16 cellular contexts compared by ENCODE assay signal in the genomic region with DNA sequence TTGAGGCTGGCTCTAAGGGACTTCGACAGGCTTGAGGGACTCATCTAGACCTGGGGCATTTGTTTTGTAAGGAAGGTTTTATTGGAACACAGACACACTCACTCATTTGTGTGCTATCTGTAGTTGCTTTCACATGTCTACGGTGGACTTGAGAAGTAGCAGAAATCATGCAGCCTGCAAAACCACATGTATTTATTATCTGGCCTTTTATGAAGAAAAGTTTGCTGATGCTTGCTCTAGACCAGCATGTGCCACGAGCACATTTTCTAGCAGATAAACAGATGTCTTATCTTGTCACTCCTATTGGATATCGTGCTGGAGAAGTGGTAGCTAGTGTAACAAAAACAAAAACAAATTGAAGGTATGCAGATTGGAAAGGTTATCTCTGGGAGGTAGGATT. TPM values are rescaled to one million over a fixed set of nuclear protein-coding genes. Genes with fewer than 3 reads are reported as not detected.
DNase-seq lines count a peak whose midpoint lies in the region; ATAC-seq lines count a peak whose summit lies in the region.
"Had no signal": no experiment of that assay in that cellular context is flagged by ENCODE, and none has a peak within 500 bp of the region (broad histone marks: within the 10 kb centered on the region; RNA-seq: fewer than 3 reads in every experiment).

No MANE protein-coding gene starts in this region.

- POLR2A ChIA-PET in activated CD4-positive, alpha-beta memory T cell treated with anti-CD3 and anti-CD28 coated beads, Interleukin-2, amount 10 ng/mL, durations not matched to agents 7 days and 5 days (lab: Charles Lee): interaction anchor here (1.0 to 6.9 kb wide), 4 partner anchors 8 to 121 kb away, joined by 3 to 148 read pairs (median 5); partner anchors contain the start of gene UPP1

- H3K4me3 Mint-ChIP-seq in activated naive CD4-positive, alpha-beta T cell treated with anti-CD3 and anti-CD28 coated beads for 36 hours: no peak overlapping the region
- H3K4me3 Mint-ChIP-seq in activated CD4-positive, alpha-beta memory T cell treated with anti-CD3 and anti-CD28 coated beads, Interleukin-2, amount 10 ng/mL, durations not matched to agents 7 days and 5 days: peak overlapping the region; percentile 68
- peak overlapping the region; percentile 59 to 77 for H3K4me3 Mint-ChIP-seq in effector memory CD8-positive, alpha-beta T cell
- no peak overlapping the region for H3K4me3 Mint-ChIP-seq in stimulated activated naive CD8-positive, alpha-beta T cell treated with anti-CD3 and anti-CD28 coated beads, Interleukin-15, amount 100 ng/mL, for 72 hours
- H3K4me3 Mint-ChIP-seq: neural crest cell had no signal

- peak overlapping the region; percentile 91 for H3K27ac Mint-ChIP-seq in activated naive CD4-positive, alpha-beta T cell treated with anti-CD3 and anti-CD28 coated beads for 36 hours
- peak overlapping the region; percentile 96 for H3K27ac Mint-ChIP-seq in activated CD4-positive, alpha-beta memory T cell treated with anti-CD3 and anti-CD28 coated beads, Interleukin-2, amount 10 ng/mL, durations not matched to agents 7 days and 5 days
- peak overlapping the region; percentile 94 to 96 for H3K27ac Mint-ChIP-seq in effector memory CD8-positive, alpha-beta T cell
- peak overlapping the region; percentile 72 to 91 for H3K27ac Mint-ChIP-seq in stimulated activated naive CD8-positive, alpha-beta T cell treated with anti-CD3 and anti-CD28 coated beads, Interleukin-15, amount 100 ng/mL, for 72 hours

- intact Hi-C loops in activated naive CD4-positive, alpha-beta T cell treated with anti-CD3 and anti-CD28 coated beads for 36 hours (cut with micrococcal nuclease): no loop called here
- intact Hi-C loops in posterior vena cava (cut with DNase I): no loop called here

- no peaks in the 10 kb centered on the region for H3K27me3 Mint-ChIP-seq in activated naive CD4-positive, alpha-beta T cell treated with anti-CD3 and anti-CD28 coated beads for 36 hours (ENCODE audit: low read depth)
- no peaks in the 10 kb centered on the region for H3K27me3 Mint-ChIP-seq in activated CD4-positive, alpha-beta memory T cell treated with anti-CD3 and anti-CD28 coated beads, Interleukin-2, amount 10 ng/mL, durations not matched to agents 7 days and 5 days
- H3K27me3 Mint-ChIP-seq in effector memory CD8-positive, alpha-beta T cell: no peaks in the 10 kb centered on the region
- H3K27me3 Mint-ChIP-seq in stimulated activated naive CD8-positive, alpha-beta T cell treated with anti-CD3 and anti-CD28 coated beads, Interleukin-15, amount 100 ng/mL, for 72 hours: no peaks in the 10 kb centered on the region

- peaks cover 61% of the 10 kb centered on the region for H3K4me1 Mint-ChIP-seq in activated naive CD4-positive, alpha-beta T cell treated with anti-CD3 and anti-CD28 coated beads for 36 hours (ENCODE audit: low read depth)
- H3K4me1 Mint-ChIP-seq in activated CD4-positive, alpha-beta memory T cell treated with anti-CD3 and anti-CD28 coated beads, Interleukin-2, amount 10 ng/mL, durations not matched to agents 7 days and 5 days: peaks cover 73% of the 10 kb centered on the region
- peaks cover 64 to 74% of the 10 kb centered on the region in 2 donors for H3K4me1 Mint-ChIP-seq in effector memory CD8-positive, alpha-beta T cell (ENCODE audit: low read depth in 2 of 2)
- H3K4me1 Mint-ChIP-seq in stimulated activated naive CD8-positive, alpha-beta T cell treated with anti-CD3 and anti-CD28 coated beads, Interleukin-15, amount 100 ng/mL, for 72 hours: peaks cover 58% of the 10 kb centered on the region

- CTCF ChIA-PET in activated naive CD4-positive, alpha-beta T cell treated with anti-CD3 and anti-CD28 coated beads for 36 hours (lab: Charles Lee): interaction anchor here (1.6 kb wide), 1 partner anchor 11 kb away, joined by 9 read pairs; no protein-coding TSS in a partner anchor
- CTCF ChIA-PET in activated CD4-positive, alpha-beta memory T cell treated with anti-CD3 and anti-CD28 coated beads, Interleukin-2, amount 10 ng/mL, durations not matched to agents 7 days and 5 days (lab: Charles Lee): interaction anchor here (1.1 to 2.5 kb wide), 3 partner anchors 10 to 107 kb away, joined by 4 to 9 read pairs (median 5); no protein-coding TSS in a partner anchor

- no peak for DNase-seq in activated naive CD4-positive, alpha-beta T cell treated with anti-CD3 and anti-CD28 coated beads for 36 hours
- no peak for DNase-seq in activated naive CD4-positive, alpha-beta T cell (lab: John Stamatoyannopoulos, UW)
- DNase-seq in activated CD4-positive, alpha-beta memory T cell treated with anti-CD3 and anti-CD28 coated beads, Interleukin-2, amount 10 ng/mL, durations not matched to agents 7 days and 5 days: no peak
- no peak for DNase-seq in effector memory CD8-positive, alpha-beta T cell
- DNase-seq in stimulated activated naive CD8-positive, alpha-beta T cell treated with anti-CD3 and anti-CD28 coated beads, Interleukin-15, amount 100 ng/mL, for 72 hours: no peak
- DNase-seq in NCI-H2029 treated with DMSO at 0.1 percent for 48 hours (lab: John Stamatoyannopoulos, UW) (no peak), DMS 273 treated with DMSO at 0.1 percent for 48 hours (lab: John Stamatoyannopoulos, UW) (no peak), posterior vena cava (ENCODE audit: low spot score) (no peak)
- DNase-seq: activated CD4-positive, alpha-beta T cell treated with anti-CD3 and anti-CD28 coated beads for 48 hours; colonic mucosa; COR-L47; Kasumi-1; NCI-H1092 treated with DMSO at 0.1 percent for 48 hours; NCI-H526; tibial artery had no signal

- H3K9me3 Mint-ChIP-seq in activated naive CD4-positive, alpha-beta T cell treated with anti-CD3 and anti-CD28 coated beads for 36 hours: no peaks in the 10 kb centered on the region
- H3K9me3 Mint-ChIP-seq in activated CD4-positive, alpha-beta memory T cell treated with anti-CD3 and anti-CD28 coated beads, Interleukin-2, amount 10 ng/mL, durations not matched to agents 7 days and 5 days: no peaks in the 10 kb centered on the region
- no peaks in the 10 kb centered on the region for H3K9me3 Mint-ChIP-seq in effector memory CD8-positive, alpha-beta T cell
- no peaks in the 10 kb centered on the region for H3K9me3 Mint-ChIP-seq in stimulated activated naive CD8-positive, alpha-beta T cell treated with anti-CD3 and anti-CD28 coated beads, Interleukin-15, amount 100 ng/mL, for 72 hours
- H3K9me3 Mint-ChIP-seq: neural crest cell had no signal

- peaks cover 52% of the 10 kb centered on the region for H3K36me3 Mint-ChIP-seq in activated naive CD4-positive, alpha-beta T cell treated with anti-CD3 and anti-CD28 coated beads for 36 hours (ENCODE audit: low read depth)
- H3K36me3 Mint-ChIP-seq in activated CD4-positive, alpha-beta memory T cell treated with anti-CD3 and anti-CD28 coated beads, Interleukin-2, amount 10 ng/mL, durations not matched to agents 7 days and 5 days (ENCODE audit: low read depth): peaks cover 85% of the 10 kb centered on the region
- peaks cover 88% of the 10 kb centered on the region for H3K36me3 Mint-ChIP-seq in effector memory CD8-positive, alpha-beta T cell (ENCODE audit: insufficient read depth)

- ATAC-seq in effector memory CD8-positive, alpha-beta T cell (replicated peaks): no peak
- ATAC-seq in stimulated activated naive CD8-positive, alpha-beta T cell treated with anti-CD3 and anti-CD28 coated beads, Interleukin-15, amount 100 ng/mL, for 72 hours: no peak

RNA-seq across cellular contexts. Expression of gene UPP1, which starts 9.8 kb away (rescaled TPM):
- total RNA-seq in activated naive CD4-positive, alpha-beta T cell treated with anti-CD3 and anti-CD28 coated beads for 36 hours: 10 to 100 TPM; 46.9 to 48.2 TPM
- total RNA-seq in activated CD4-positive, alpha-beta memory T cell treated with anti-CD3 and anti-CD28 coated beads, Interleukin-2, amount 10 ng/mL, durations not matched to agents 7 days and 5 days: 100 to 1,000 TPM; 148 to 154 TPM
- total RNA-seq in posterior vena cava: 10 to 100 TPM; 25.5 to 25.9 TPM

Comparison
In these comparisons a context has a peak if more than half of its experiments do, and no peak if none do; other contexts are left out.
1. H3K4me3 Mint-ChIP-seq: peak in activated CD4-positive, alpha-beta memory T cell treated with anti-CD3 and anti-CD28 coated beads, Interleukin-2, amount 10 ng/mL, durations not matched to agents 7 days and 5 days (single experiment) and effector memory CD8-positive, alpha-beta T cell (2 of 2); none in activated naive CD4-positive, alpha-beta T cell treated with anti-CD3 and anti-CD28 coated beads for 36 hours (single experiment) and stimulated activated naive CD8-positive, alpha-beta T cell treated with anti-CD3 and anti-CD28 coated beads, Interleukin-15, amount 100 ng/mL, for 72 hours (0 of 2).
2. Peak in every context shown above with its lines, with median percentiles within 50 percentile points of each other: H3K27ac Mint-ChIP-seq.